30 cellular contexts compared by ENCODE assay signal in the genomic region with DNA sequence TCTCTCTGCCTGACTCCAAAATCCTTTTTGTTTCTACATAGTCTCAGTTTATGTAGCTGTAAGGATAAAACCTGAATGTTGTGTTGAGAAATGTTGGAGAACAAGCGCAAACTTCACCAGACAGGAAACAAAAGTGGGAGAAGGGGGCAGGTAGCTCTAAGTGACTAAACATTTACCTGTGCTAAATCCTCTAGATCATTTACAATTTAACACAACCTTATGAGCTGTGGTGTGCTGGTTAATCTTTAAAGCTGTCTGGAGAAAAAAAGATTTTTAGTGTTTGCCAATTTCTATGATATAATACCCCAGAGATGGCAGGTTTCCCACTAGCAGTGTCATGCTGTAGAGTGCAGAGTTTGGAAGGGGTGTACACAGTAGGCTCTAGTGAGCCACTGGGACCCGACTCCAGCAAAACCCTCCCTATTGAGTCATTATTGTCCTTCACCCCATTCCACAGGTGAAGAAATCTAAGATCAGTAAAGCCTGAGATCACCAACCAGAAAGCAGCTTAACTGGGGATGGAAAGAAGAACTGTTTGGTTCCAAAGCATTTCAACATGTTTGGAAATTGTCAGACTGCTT.
"Had no signal": no experiment of that assay in that cellular context is flagged by ENCODE, and none has a peak within 500 bp of the region (broad histone marks: within the 10 kb centered on the region; RNA-seq: fewer than 3 reads in every experiment).

No MANE protein-coding gene starts in this region.

- ATAC-seq: naive thymus-derived CD8-positive, alpha-beta T cell; natural killer cell treated with Interleukin-12 subunit alpha and Interleukin-12 subunit beta and Interleukin-15 and Interleukin-18, amount 100 ng/mL, for 72 hours; psoas muscle; right cardiac atrium; right lobe of liver; stimulated activated memory B cell treated with anti-CD40 and anti-IgM and Interleukin-4, amounts not matched to agents 10 μg/mL and 1 μg/mL and 100 μg/mL, for 72 hours; stimulated activated naive CD8-positive, alpha-beta T cell treated with anti-CD3 and anti-CD28 coated beads, Interleukin-15, amount 100 ng/mL, for 72 hours; stimulated activated naive CD8-positive, alpha-beta T cell treated with anti-CD3 and anti-CD28 coated beads, Interleukin-15, Interleukin-2, amounts not matched to agents 100 U/mL and 50 U/mL, for 24 hours; upper lobe of right lung had no signal

- FAIRE-seq: small intestine had no signal

- H3K27ac Mint-ChIP-seq: naive thymus-derived CD8-positive, alpha-beta T cell; natural killer cell treated with Interleukin-12 subunit alpha and Interleukin-12 subunit beta and Interleukin-15 and Interleukin-18, amount 100 ng/mL, for 72 hours; progenitor cell of endocrine pancreas; stimulated activated memory B cell treated with anti-CD40 and anti-IgM and Interleukin-4, amounts not matched to agents 10 μg/mL and 1 μg/mL and 100 μg/mL, for 72 hours; stimulated activated naive CD8-positive, alpha-beta T cell treated with anti-CD3 and anti-CD28 coated beads, Interleukin-15, amount 100 ng/mL, for 72 hours; type B pancreatic cell had no signal

- H3K9me3 ChIP-seq: psoas muscle, right lobe of liver, suprapubic skin, testis, tibial artery, transverse colon, upper lobe of right lung had no signal

- H3K27ac ChIP-seq: neural progenitor cell, parathyroid adenoma, psoas muscle, right lobe of liver, sigmoid colon, suprapubic skin, testis, tibial artery, transverse colon, upper lobe of right lung, uterus had no signal

- DNase-seq: naive B cell; naive thymus-derived CD8-positive, alpha-beta T cell; occipital lobe; posterior cingulate gyrus; psoas muscle; right cardiac atrium; right lobe of liver; sigmoid colon; small intestine; stimulated activated CD4-positive, alpha-beta T cell treated with anti-CD3 and anti-CD28 coated beads, Interleukin-15, amount 100 ng/mL, for 24 hours; stimulated activated CD4-positive, alpha-beta T cell treated with anti-CD3 and anti-CD28 coated beads, Interleukin-2, amount 100 ng/mL, for 24 hours; stimulated activated CD4-positive, alpha-beta T cell treated with anti-CD3 and anti-CD28 coated beads, Interleukin-2, amount 100 ng/mL, for 48 hours; stimulated activated CD4-positive, alpha-beta T cell treated with anti-CD3 and anti-CD28 coated beads, Interleukin-4, amount 100 ng/mL, for 24 hours; stimulated activated CD8-positive, alpha-beta memory T cell treated with anti-CD3 and anti-CD28 coated beads, Interleukin-4, amount 100 ng/mL, for 48 hours; stimulated activated naive CD4-positive, alpha-beta T cell; stimulated activated naive CD8-positive, alpha-beta T cell treated with anti-CD3 and anti-CD28 coated beads, Interleukin-15, amount 100 ng/mL, for 72 hours; stimulated activated naive CD8-positive, alpha-beta T cell treated with anti-CD3 and anti-CD28 coated beads, Interleukin-15, Interleukin-2, amounts not matched to agents 100 U/mL and 50 U/mL, for 24 hours; substantia nigra; testis; tibial artery; transverse colon; upper lobe of right lung; uterus had no signal

- H3K27me3 ChIP-seq: neural progenitor cell, right lobe of liver, sigmoid colon, suprapubic skin, testis, tibial artery, transverse colon, upper lobe of right lung, uterus had no signal

- H3K9me3 Mint-ChIP-seq: stimulated activated memory B cell treated with anti-CD40 and anti-IgM and Interleukin-4, amounts not matched to agents 10 μg/mL and 1 μg/mL and 100 μg/mL, for 72 hours had no signal

- H3K36me3 Mint-ChIP-seq: naive B cell; naive thymus-derived CD8-positive, alpha-beta T cell; neural progenitor cell; stimulated activated memory B cell treated with anti-CD40 and anti-IgM and Interleukin-4, amounts not matched to agents 10 μg/mL and 1 μg/mL and 100 μg/mL, for 72 hours; type B pancreatic cell had no signal

- H3K27me3 Mint-ChIP-seq: naive B cell; naive thymus-derived CD8-positive, alpha-beta T cell; natural killer cell treated with Interleukin-12 subunit alpha and Interleukin-12 subunit beta and Interleukin-15 and Interleukin-18, amount 100 ng/mL, for 72 hours; stimulated activated memory B cell treated with anti-CD40 and anti-IgM and Interleukin-4, amounts not matched to agents 10 μg/mL and 1 μg/mL and 100 μg/mL, for 72 hours; stimulated activated naive CD8-positive, alpha-beta T cell treated with anti-CD3 and anti-CD28 coated beads, Interleukin-15, amount 100 ng/mL, for 72 hours; type B pancreatic cell had no signal

- H3K4me3 Mint-ChIP-seq: naive B cell; naive thymus-derived CD8-positive, alpha-beta T cell; natural killer cell treated with Interleukin-12 subunit alpha and Interleukin-12 subunit beta and Interleukin-15 and Interleukin-18, amount 100 ng/mL, for 72 hours; neural progenitor cell; stimulated activated memory B cell treated with anti-CD40 and anti-IgM and Interleukin-4, amounts not matched to agents 10 μg/mL and 1 μg/mL and 100 μg/mL, for 72 hours; stimulated activated naive CD8-positive, alpha-beta T cell treated with anti-CD3 and anti-CD28 coated beads, Interleukin-15, amount 100 ng/mL, for 72 hours; type B pancreatic cell had no signal

- H3K4me1 ChIP-seq: neural progenitor cell, parathyroid adenoma, psoas muscle, right lobe of liver, sigmoid colon, suprapubic skin, testis, tibial artery, transverse colon, upper lobe of right lung, uterus had no signal

- H3K36me3 ChIP-seq: neural progenitor cell, right lobe of liver, sigmoid colon, suprapubic skin, tibial artery, transverse colon, upper lobe of right lung, uterus had no signal

- H3K4me1 Mint-ChIP-seq: naive B cell; naive thymus-derived CD8-positive, alpha-beta T cell; stimulated activated memory B cell treated with anti-CD40 and anti-IgM and Interleukin-4, amounts not matched to agents 10 μg/mL and 1 μg/mL and 100 μg/mL, for 72 hours; stimulated activated naive CD8-positive, alpha-beta T cell treated with anti-CD3 and anti-CD28 coated beads, Interleukin-15, amount 100 ng/mL, for 72 hours had no signal

- H3K4me3 ChIP-seq: neural progenitor cell, psoas muscle, right lobe of liver, sigmoid colon, suprapubic skin, testis, tibial artery, transverse colon, upper lobe of right lung, uterus had no signal
